In genomic region chr18:35241523-35241804, GRCh38 we compare ENCODE assay signal across 8 cellular contexts. TPM values are rescaled to one million over a fixed set of nuclear protein-coding genes. Genes with fewer than 3 reads are reported as not detected.
DNase-seq lines count a peak whose midpoint lies in the region; ATAC-seq and TF ChIP-seq lines count a peak whose summit lies in the region.

No MANE protein-coding gene starts in this region.

- peak overlapping the region; percentile 74 for H2AFZ ChIP-seq in neural progenitor cell (replicated peaks)

- TF ChIP-seq CTCF in Caco-2 (IDR thresholded peaks at IDR 0.05; ENCODE audit: insufficient read depth in 1 of 2, low read depth in 1 of 2, low read length in 1 of 2, severe bottlenecking in 1 of 2, unreplicated experiment in 1 of 2) = no peak
- no peak for TF ChIP-seq CTCF in neural progenitor cell (IDR thresholded peaks at IDR 0.05)

- CTCF ChIA-PET in Caco-2 (lab: Charles Lee) = interaction anchor here (1.1 kb wide), 1 partner anchor 9 kb away, joined by 3 read pairs; no protein-coding TSS in a partner anchor

- DNase-seq in Caco-2 (no peak), NCI-H146 treated with DMSO at 0.1 percent for 48 hours (lab: John Stamatoyannopoulos, UW; ENCODE audit: unreplicated experiment) (peak; percentile 50), dermis blood vessel endothelial cell (peak; percentile 39), neural progenitor cell (ENCODE audit: low spot score) (no peak), Ammon's horn (ENCODE audit: low spot score) (no peak), occipital lobe (lab: John Stamatoyannopoulos, UW) (no peak)

- H3K27me3 Mint-ChIP-seq in Caco-2 (ENCODE audit: insufficient read depth, unreplicated experiment) (no peaks in the 10 kb centered on the region), neural progenitor cell (ENCODE audit: insufficient read depth, low read depth) (peaks cover 2% of the 10 kb centered on the region)

- BruUV-seq in Caco-2 (replicated peaks; lab: Mats Ljungman, UMichigan) = no TSS peak

- no peaks in the 10 kb centered on the region for H3K27me3 ChIP-seq in Caco-2 (replicated peaks; ENCODE audit: control insufficient read depth, insufficient read depth, low read length)
- no peaks in the 10 kb centered on the region for H3K27me3 ChIP-seq in neural progenitor cell

- no peaks in the 10 kb centered on the region for H4K20me1 ChIP-seq in neural progenitor cell (ENCODE audit: low read depth)

- H3K27ac Mint-ChIP-seq in Caco-2 (ENCODE audit: unreplicated experiment) (peak overlapping the region; percentile 94), neural progenitor cell (peak overlapping the region; percentile 100)

- H3K4me1 ChIP-seq in Caco-2 (no peaks in the 10 kb centered on the region), neural progenitor cell (peaks cover 17% of the 10 kb centered on the region)

- H3K4me1 Mint-ChIP-seq in Caco-2 (ENCODE audit: low read depth, unreplicated experiment) (no peaks in the 10 kb centered on the region), neural progenitor cell (peaks cover 8% of the 10 kb centered on the region)

- H3K4me3 Mint-ChIP-seq in Caco-2 (ENCODE audit: unreplicated experiment) = peak overlapping the region; percentile 80
- H3K4me3 Mint-ChIP-seq in neural progenitor cell = peak overlapping the region; percentile 96

- peak overlapping the region; percentile 43 for H3K4me3 ChIP-seq in Caco-2 (ENCODE audit: low read depth, low read length)
- peak overlapping the region; percentile 75 for H3K4me3 ChIP-seq in neural progenitor cell

- peak overlapping the region; percentile 96 for H3K27ac ChIP-seq in neural progenitor cell

- intact Hi-C loops in Caco-2 (cut with micrococcal nuclease; ENCODE audit: unreplicated experiment) = loop anchor here (1.0 to 2.0 kb wide), 3 partner anchors 26 to 103 kb away; partner anchors contain the start of genes ZNF24 and ZSCAN30

- peaks cover 30% of the 10 kb centered on the region for H3F3A ChIP-seq in neural progenitor cell (ENCODE audit: low read depth)

- H3K36me3 Mint-ChIP-seq in Caco-2 (ENCODE audit: insufficient read depth, unreplicated experiment) (peaks cover 7% of the 10 kb centered on the region), neural progenitor cell (peaks cover 45% of the 10 kb centered on the region)

- H3K79me2 ChIP-seq in neural progenitor cell (ENCODE audit: low read depth) = peaks cover 38% of the 10 kb centered on the region

- H3K9me3 Mint-ChIP-seq in Caco-2 (ENCODE audit: unreplicated experiment) (no peaks in the 10 kb centered on the region), neural progenitor cell (peaks cover 15% of the 10 kb centered on the region)

- no peaks in the 10 kb centered on the region for H3K36me3 ChIP-seq in Caco-2 (ENCODE audit: control insufficient read depth, insufficient read depth, low read length)
- peaks cover 30% of the 10 kb centered on the region for H3K36me3 ChIP-seq in neural progenitor cell

- ATAC-seq in HG02642 (IDR thresholded peaks at IDR 0.05; ENCODE audit: poor library complexity, unreplicated experiment) = no peak
- no peak for ATAC-seq in GM19351 (IDR thresholded peaks at IDR 0.05; ENCODE audit: unreplicated experiment)

- H3K9me3 ChIP-seq in Caco-2 (no peaks in the 10 kb centered on the region), neural progenitor cell (ENCODE audit: low read depth) (no peaks in the 10 kb centered on the region)

- H3K9ac ChIP-seq in neural progenitor cell = peak overlapping the region; percentile 91

- peak overlapping the region; percentile 88 for H3K4me2 ChIP-seq in neural progenitor cell

- POLR2A ChIA-PET in Caco-2 (lab: Charles Lee) = interaction anchor here (1.0 to 1.5 kb wide), 2 partner anchors 27 to 48 kb away, joined by 3 to 6 read pairs; partner anchors contain the start of gene ZSCAN30

RNA-seq across cellular contexts. Expression of gene ZNF397, which starts 0.6 kb away (rescaled TPM):
- 4.9 and 6.0 TPM in 2 replicates for total RNA-seq in Caco-2 (2022)
- 9.9 and 10.1 TPM in 2 replicates for total RNA-seq in dermis blood vessel endothelial cell
- 79.4 and 93.0 TPM in 2 replicates for total RNA-seq in neural progenitor cell (ENCODE audit: low replicate concordance)
- 56.0 TPM for total RNA-seq in occipital lobe

RNA-seq across cellular contexts. Expression of gene ZSCAN30, which starts 48.6 kb away (rescaled TPM):
- total RNA-seq in Caco-2 (2022) (11.9 and 14.1 TPM in 2 replicates), dermis blood vessel endothelial cell (14.0 and 16.8 TPM in 2 replicates), neural progenitor cell (ENCODE audit: low replicate concordance) (21.7 and 22.1 TPM in 2 replicates), occipital lobe (17.5 TPM)

Comparison
In these comparisons a context has a peak if more than half of its experiments do, and no peak if none do; other contexts are left out.
1. DNase-seq: peak in NCI-H146 treated with DMSO at 0.1 percent for 48 hours (single experiment) and dermis blood vessel endothelial cell (single experiment); none in Caco-2 (0 of 2), neural progenitor cell (single experiment), Ammon's horn (single experiment) and occipital lobe (single experiment).